ENCODE assay signal across 13 cellular contexts in the genomic region with DNA sequence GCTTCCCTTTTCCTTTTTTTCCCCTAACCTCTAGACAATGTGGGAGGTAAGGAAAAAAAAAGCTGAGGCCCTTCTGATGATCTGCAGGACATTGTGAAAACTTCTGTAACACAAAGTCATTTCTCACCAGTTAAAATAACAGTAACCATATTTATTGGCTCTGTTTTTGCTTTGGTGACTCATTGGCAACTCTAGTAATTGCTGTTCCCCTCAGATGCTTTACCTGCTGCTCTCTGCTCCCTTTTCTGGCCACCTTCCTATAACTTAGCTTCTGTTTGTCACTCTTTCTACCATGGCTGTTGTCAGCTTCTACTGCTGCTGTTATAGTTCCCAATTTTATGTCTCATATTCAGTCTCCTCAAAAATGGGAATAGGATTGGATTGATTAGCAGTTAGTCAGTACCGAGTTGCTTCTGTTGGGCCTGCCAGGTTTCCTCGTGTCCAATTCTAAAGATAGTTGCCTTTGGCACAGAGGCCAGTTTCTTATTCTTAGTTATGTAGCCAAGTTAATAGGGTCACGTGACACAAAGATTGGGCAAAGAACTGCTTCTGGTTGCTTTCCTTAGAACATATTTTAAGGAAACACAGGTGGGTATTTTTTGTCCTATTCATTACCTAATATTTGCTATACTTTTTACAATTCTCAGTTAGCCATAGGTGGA. TPM values are rescaled to one million over a fixed set of nuclear protein-coding genes. Genes with fewer than 3 reads are reported as not detected.
DNase-seq lines count a peak whose midpoint lies in the region; ATAC-seq and TF ChIP-seq lines count a peak whose summit lies in the region.
"Had no signal": no experiment of that assay in that cellular context is flagged by ENCODE, and none has a peak within 500 bp of the region (broad histone marks: within the 10 kb centered on the region; RNA-seq: fewer than 3 reads in every experiment).

No MANE protein-coding gene starts in this region.

- CTCF ChIA-PET in activated CD8-positive, alpha-beta memory T cell treated with anti-CD3 and anti-CD28 coated beads, Interleukin-2, amount 10 ng/mL, durations not matched to agents 7 days and 5 days (lab: Charles Lee) = interaction anchor here (1.2 kb wide), 1 partner anchor 16 kb away, joined by 3 read pairs; no protein-coding TSS in a partner anchor

- no peak overlapping the region for H3K27ac Mint-ChIP-seq in activated CD8-positive, alpha-beta memory T cell treated with anti-CD3 and anti-CD28 coated beads, Interleukin-2, amount 10 ng/mL, durations not matched to agents 7 days and 5 days

- peaks cover 7% of the 10 kb centered on the region for H3K36me3 Mint-ChIP-seq in activated CD8-positive, alpha-beta memory T cell treated with anti-CD3 and anti-CD28 coated beads, Interleukin-2, amount 10 ng/mL, durations not matched to agents 7 days and 5 days

- H3K9me3 Mint-ChIP-seq in activated CD8-positive, alpha-beta memory T cell treated with anti-CD3 and anti-CD28 coated beads, Interleukin-2, amount 10 ng/mL, durations not matched to agents 7 days and 5 days (ENCODE audit: low read depth) = no peaks in the 10 kb centered on the region

- H3K27ac ChIP-seq in right atrium auricular region = peak overlapping the region; percentile 20 to 40
- peak overlapping the region; percentile 25 to 59 for H3K27ac ChIP-seq in tibial artery

- TF ChIP-seq CTCF in cardiac fibroblast (IDR thresholded peaks at IDR 0.05; ENCODE audit: low read depth, low read length) (no peak), right atrium auricular region (IDR thresholded peaks at IDR 0.05) (no peak), tibial artery (IDR thresholded peaks at IDR 0.05) (no peak)

- H3K4me1 ChIP-seq in right atrium auricular region (peaks cover 0 to 12% of the 10 kb centered on the region in 2 donors), tibial artery (peaks cover 0 to 21% (median 9%) of the 10 kb centered on the region in 4 donors)
- H3K4me1 ChIP-seq: HAP-1 had no signal

- intact Hi-C loops in Right ventricle myocardium inferior (cut with DNase I) (no loop called here), cardiac septum (cut with DNase I) (no loop called here), tibial artery (cut with DNase I; ENCODE audit: low total_unique reads) (no loop called here)

- H3K27me3 Mint-ChIP-seq in activated CD8-positive, alpha-beta memory T cell treated with anti-CD3 and anti-CD28 coated beads, Interleukin-2, amount 10 ng/mL, durations not matched to agents 7 days and 5 days = no peaks in the 10 kb centered on the region

- no peaks in the 10 kb centered on the region for H3K36me3 ChIP-seq in right atrium auricular region
- H3K36me3 ChIP-seq in tibial artery = no peaks in the 10 kb centered on the region
- H3K36me3 ChIP-seq: HAP-1 had no signal

- H3K27me3 ChIP-seq in right atrium auricular region (no peaks in the 10 kb centered on the region), tibial artery (no peaks in the 10 kb centered on the region)

- H3K4me3 Mint-ChIP-seq in activated CD8-positive, alpha-beta memory T cell treated with anti-CD3 and anti-CD28 coated beads, Interleukin-2, amount 10 ng/mL, durations not matched to agents 7 days and 5 days = no peak overlapping the region
- H3K4me3 Mint-ChIP-seq: neural crest cell had no signal

- H3K9me3 ChIP-seq in right atrium auricular region (no peaks in the 10 kb centered on the region), tibial artery (no peaks in the 10 kb centered on the region)
- H3K9me3 ChIP-seq: HAP-1 had no signal

- DNase-seq in Right ventricle myocardium inferior (ENCODE audit: missing footprints) (no peak), cardiac septum (ENCODE audit: low spot score) (no peak), cardiac fibroblast (ENCODE audit: low read depth in 2 of 2) (peak; percentile 51 to 63), right atrium auricular region (ENCODE audit: low spot score) (no peak), tibial artery (peak; percentile 45 to 69), NOMO-1 (lab: John Stamatoyannopoulos, UW; ENCODE audit: unreplicated experiment in 2 of 2) (no peak)
- no peak for DNase-seq in activated CD8-positive, alpha-beta memory T cell treated with anti-CD3 and anti-CD28 coated beads, Interleukin-2, amount 10 ng/mL, durations not matched to agents 7 days and 5 days
- DNase-seq: activated gamma-delta T cell, DMS153, NCI-H2081 had no signal

- no peak overlapping the region for H3K4me3 ChIP-seq in cardiac fibroblast (replicated peaks in 1 of 2; ENCODE audit: low read depth in 2 of 2, low read length in 2 of 2)
- no peak overlapping the region for H3K4me3 ChIP-seq in right atrium auricular region
- no peak overlapping the region for H3K4me3 ChIP-seq in tibial artery
- H3K4me3 ChIP-seq: HAP-1 had no signal

- ATAC-seq in Right ventricle myocardium inferior = peak; percentile 50
- no peak for ATAC-seq in GM19023 (IDR thresholded peaks at IDR 0.05; ENCODE audit: unreplicated experiment)
- ATAC-seq in activated CD8-positive, alpha-beta memory T cell treated with anti-CD3 and anti-CD28 coated beads, Interleukin-2, amount 10 ng/mL, durations not matched to agents 7 days and 5 days = no peak

- H3K4me1 Mint-ChIP-seq in activated CD8-positive, alpha-beta memory T cell treated with anti-CD3 and anti-CD28 coated beads, Interleukin-2, amount 10 ng/mL, durations not matched to agents 7 days and 5 days = peaks cover 12% of the 10 kb centered on the region
- H3K4me1 Mint-ChIP-seq: neural crest cell had no signal

RNA-seq across cellular contexts. Expression of a gene that starts 16.8 kb away (rescaled TPM):
- total RNA-seq in Right ventricle myocardium inferior (29.5 TPM), cardiac septum (29.1 TPM), right atrium auricular region (10 to 100 TPM; 21.0 to 39.3 TPM)
- total RNA-seq in activated CD8-positive, alpha-beta memory T cell treated with anti-CD3 and anti-CD28 coated beads, Interleukin-2, amount 10 ng/mL, durations not matched to agents 7 days and 5 days = 10 to 100 TPM; 15.1 to 17.4 TPM

Comparison
In these comparisons a context has a peak if more than half of its experiments do, and no peak if none do; other contexts are left out.
1. DNase-seq: peak in cardiac fibroblast (2 of 2) and tibial artery (2 of 2); none in Right ventricle myocardium inferior (single experiment), cardiac septum (single experiment), right atrium auricular region (single experiment), NOMO-1 (0 of 2) and activated CD8-positive, alpha-beta memory T cell treated with anti-CD3 and anti-CD28 coated beads, Interleukin-2, amount 10 ng/mL, durations not matched to agents 7 days and 5 days (single experiment).